ENCODE assay signal across 1 cellular context in genomic region chr16:3182608-3183444, GRCh38.
TF ChIP-seq lines count a peak whose summit lies in the region.

No MANE protein-coding gene starts in this region.

TF ChIP-seq in HepG2, 621 proteins besides CTCF, POLR2A, EP300 and RAD21 (continued from another document and continues in another):
- peak; percentile 58; the same call in 1 of the 2 replicates for TF ChIP-seq PRDM15 (CRISPR knock-in tag; IDR thresholded peaks at IDR 0.05)
- TF ChIP-seq FOXA3 (CRISPR knock-in tag; IDR thresholded peaks at IDR 0.05) = peak; percentile 47; the same call in 1 of the 2 replicates
- peak in 1 of 2 experiments; percentile 61; a peak in 1 of 4 replicates for TF ChIP-seq KLF16 (CRISPR knock-in tag; IDR thresholded peaks at IDR 0.05)
- TF ChIP-seq CHCHD3 (CRISPR knock-in tag; IDR thresholded peaks at IDR 0.05) = 0 out of 2 replicates have a peak, but pooled peaks have one; percentile 7
- TF ChIP-seq, protein P1, sequence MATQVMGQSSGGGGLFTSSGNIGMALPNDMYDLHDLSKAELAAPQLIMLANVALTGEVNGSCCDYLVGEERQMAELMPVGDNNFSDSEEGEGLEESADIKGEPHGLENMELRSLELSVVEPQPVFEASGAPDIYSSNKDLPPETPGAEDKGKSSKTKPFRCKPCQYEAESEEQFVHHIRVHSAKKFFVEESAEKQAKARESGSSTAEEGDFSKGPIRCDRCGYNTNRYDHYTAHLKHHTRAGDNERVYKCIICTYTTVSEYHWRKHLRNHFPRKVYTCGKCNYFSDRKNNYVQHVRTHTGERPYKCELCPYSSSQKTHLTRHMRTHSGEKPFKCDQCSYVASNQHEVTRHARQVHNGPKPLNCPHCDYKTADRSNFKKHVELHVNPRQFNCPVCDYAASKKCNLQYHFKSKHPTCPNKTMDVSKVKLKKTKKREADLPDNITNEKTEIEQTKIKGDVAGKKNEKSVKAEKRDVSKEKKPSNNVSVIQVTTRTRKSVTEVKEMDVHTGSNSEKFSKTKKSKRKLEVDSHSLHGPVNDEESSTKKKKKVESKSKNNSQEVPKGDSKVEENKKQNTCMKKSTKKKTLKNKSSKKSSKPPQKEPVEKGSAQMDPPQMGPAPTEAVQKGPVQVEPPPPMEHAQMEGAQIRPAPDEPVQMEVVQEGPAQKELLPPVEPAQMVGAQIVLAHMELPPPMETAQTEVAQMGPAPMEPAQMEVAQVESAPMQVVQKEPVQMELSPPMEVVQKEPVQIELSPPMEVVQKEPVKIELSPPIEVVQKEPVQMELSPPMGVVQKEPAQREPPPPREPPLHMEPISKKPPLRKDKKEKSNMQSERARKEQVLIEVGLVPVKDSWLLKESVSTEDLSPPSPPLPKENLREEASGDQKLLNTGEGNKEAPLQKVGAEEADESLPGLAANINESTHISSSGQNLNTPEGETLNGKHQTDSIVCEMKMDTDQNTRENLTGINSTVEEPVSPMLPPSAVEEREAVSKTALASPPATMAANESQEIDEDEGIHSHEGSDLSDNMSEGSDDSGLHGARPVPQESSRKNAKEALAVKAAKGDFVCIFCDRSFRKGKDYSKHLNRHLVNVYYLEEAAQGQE (IDR thresholded peaks at IDR 0.05; ENCODE audit: borderline replicate concordance in 1 of 2, low read depth in 1 of 2, low read length in 2 of 2) = no peak
- peak; percentile 68; the same call in 1 of the 2 replicates for TF ChIP-seq IRF2 (CRISPR knock-in tag; IDR thresholded peaks at IDR 0.05)
- peak; percentile 54; the same call in 1 of the 2 replicates for TF ChIP-seq ZNF709 (CRISPR knock-in tag; IDR thresholded peaks at IDR 0.05)
- TF ChIP-seq, protein P2, sequence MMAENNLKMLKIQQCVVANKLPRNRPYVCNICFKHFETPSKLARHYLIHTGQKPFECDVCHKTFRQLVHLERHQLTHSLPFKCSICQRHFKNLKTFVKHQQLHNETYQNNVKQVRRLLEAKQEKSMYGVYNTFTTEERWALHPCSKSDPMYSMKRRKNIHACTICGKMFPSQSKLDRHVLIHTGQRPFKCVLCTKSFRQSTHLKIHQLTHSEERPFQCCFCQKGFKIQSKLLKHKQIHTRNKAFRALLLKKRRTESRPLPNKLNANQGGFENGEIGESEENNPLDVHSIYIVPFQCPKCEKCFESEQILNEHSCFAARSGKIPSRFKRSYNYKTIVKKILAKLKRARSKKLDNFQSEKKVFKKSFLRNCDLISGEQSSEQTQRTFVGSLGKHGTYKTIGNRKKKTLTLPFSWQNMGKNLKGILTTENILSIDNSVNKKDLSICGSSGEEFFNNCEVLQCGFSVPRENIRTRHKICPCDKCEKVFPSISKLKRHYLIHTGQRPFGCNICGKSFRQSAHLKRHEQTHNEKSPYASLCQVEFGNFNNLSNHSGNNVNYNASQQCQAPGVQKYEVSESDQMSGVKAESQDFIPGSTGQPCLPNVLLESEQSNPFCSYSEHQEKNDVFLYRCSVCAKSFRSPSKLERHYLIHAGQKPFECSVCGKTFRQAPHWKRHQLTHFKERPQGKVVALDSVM (CRISPR knock-in tag; IDR thresholded peaks at IDR 0.05) = peak; percentile 30; the same call in 1 of the 2 replicates
- TF ChIP-seq RXRA (CRISPR knock-in tag; IDR thresholded peaks at IDR 0.05) = peak; percentile 40
- TF ChIP-seq HNF1A (IDR thresholded peaks at IDR 0.05; ENCODE audit: low read depth) = 0 out of 2 replicates have a peak, but pooled peaks have one; percentile 33
- TF ChIP-seq HNF1A (CRISPR knock-in tag; IDR thresholded peaks at IDR 0.05; ENCODE audit: borderline replicate concordance) = no peak
- TF ChIP-seq HNRNPL (IDR thresholded peaks at IDR 0.05; ENCODE audit: low read depth, low read length) = no peak
- TF ChIP-seq HHEX (CRISPR knock-in tag; IDR thresholded peaks at IDR 0.05) = no peak
- TF ChIP-seq ZNF616 (CRISPR knock-in tag; IDR thresholded peaks at IDR 0.05; ENCODE audit: low read depth) = no peak
- TF ChIP-seq ZNF230 (CRISPR knock-in tag; IDR thresholded peaks at IDR 0.05) = no peak; the same call in 1 of the 2 replicates
- TF ChIP-seq, protein P3, sequence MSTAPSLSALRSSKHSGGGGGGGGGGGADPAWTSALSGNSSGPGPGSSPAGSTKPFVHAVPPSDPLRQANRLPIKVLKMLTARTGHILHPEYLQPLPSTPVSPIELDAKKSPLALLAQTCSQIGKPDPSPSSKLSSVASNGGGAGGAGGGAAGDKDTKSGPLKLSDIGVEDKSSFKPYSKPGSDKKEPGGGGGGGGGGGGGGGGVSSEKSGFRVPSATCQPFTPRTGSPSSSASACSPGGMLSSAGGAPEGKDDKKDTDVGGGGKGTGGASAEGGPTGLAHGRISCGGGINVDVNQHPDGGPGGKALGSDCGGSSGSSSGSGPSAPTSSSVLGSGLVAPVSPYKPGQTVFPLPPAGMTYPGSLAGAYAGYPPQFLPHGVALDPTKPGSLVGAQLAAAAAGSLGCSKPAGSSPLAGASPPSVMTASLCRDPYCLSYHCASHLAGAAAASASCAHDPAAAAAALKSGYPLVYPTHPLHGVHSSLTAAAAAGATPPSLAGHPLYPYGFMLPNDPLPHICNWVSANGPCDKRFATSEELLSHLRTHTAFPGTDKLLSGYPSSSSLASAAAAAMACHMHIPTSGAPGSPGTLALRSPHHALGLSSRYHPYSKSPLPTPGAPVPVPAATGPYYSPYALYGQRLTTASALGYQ (CRISPR knock-in tag; IDR thresholded peaks at IDR 0.05) = no peak
- TF ChIP-seq BHLHE40 (IDR thresholded peaks at IDR 0.05; ENCODE audit: low read length) = no peak
- 0 out of 2 replicates have a peak, but pooled peaks have one; percentile 56 for TF ChIP-seq ZNF816 (CRISPR knock-in tag; IDR thresholded peaks at IDR 0.05; ENCODE audit: borderline replicate concordance)
- TF ChIP-seq ISX (CRISPR knock-in tag; conservative IDR thresholded peaks at IDR 0.05) = no peak; the same call in 1 of the 2 replicates
- 0 out of 2 replicates have a peak, but pooled peaks have one; percentile 45 for TF ChIP-seq ZNF550 (CRISPR knock-in tag; IDR thresholded peaks at IDR 0.05; ENCODE audit: borderline replicate concordance)
- TF ChIP-seq, protein P4, sequence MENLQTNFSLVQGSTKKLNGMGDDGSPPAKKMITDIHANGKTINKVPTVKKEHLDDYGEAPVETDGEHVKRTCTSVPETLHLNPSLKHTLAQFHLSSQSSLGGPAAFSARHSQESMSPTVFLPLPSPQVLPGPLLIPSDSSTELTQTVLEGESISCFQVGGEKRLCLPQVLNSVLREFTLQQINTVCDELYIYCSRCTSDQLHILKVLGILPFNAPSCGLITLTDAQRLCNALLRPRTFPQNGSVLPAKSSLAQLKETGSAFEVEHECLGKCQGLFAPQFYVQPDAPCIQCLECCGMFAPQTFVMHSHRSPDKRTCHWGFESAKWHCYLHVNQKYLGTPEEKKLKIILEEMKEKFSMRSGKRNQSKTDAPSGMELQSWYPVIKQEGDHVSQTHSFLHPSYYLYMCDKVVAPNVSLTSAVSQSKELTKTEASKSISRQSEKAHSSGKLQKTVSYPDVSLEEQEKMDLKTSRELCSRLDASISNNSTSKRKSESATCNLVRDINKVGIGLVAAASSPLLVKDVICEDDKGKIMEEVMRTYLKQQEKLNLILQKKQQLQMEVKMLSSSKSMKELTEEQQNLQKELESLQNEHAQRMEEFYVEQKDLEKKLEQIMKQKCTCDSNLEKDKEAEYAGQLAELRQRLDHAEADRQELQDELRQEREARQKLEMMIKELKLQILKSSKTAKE (CRISPR knock-in tag; IDR thresholded peaks at IDR 0.05; ENCODE audit: borderline replicate concordance) = peak; percentile 16; the same call in 1 of the 2 replicates
- no peak for TF ChIP-seq TOE1 (CRISPR knock-in tag; IDR thresholded peaks at IDR 0.05)
- 0 out of 2 replicates have a peak, but pooled peaks have one; percentile 85 for TF ChIP-seq ZNF850 (CRISPR knock-in tag; conservative IDR thresholded peaks at IDR 0.05)
- TF ChIP-seq NFE2L2 (IDR thresholded peaks at IDR 0.05; ENCODE audit: low read length) = no peak
- TF ChIP-seq, protein P5, sequence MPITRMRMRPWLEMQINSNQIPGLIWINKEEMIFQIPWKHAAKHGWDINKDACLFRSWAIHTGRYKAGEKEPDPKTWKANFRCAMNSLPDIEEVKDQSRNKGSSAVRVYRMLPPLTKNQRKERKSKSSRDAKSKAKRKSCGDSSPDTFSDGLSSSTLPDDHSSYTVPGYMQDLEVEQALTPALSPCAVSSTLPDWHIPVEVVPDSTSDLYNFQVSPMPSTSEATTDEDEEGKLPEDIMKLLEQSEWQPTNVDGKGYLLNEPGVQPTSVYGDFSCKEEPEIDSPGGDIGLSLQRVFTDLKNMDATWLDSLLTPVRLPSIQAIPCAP (CRISPR knock-in tag; IDR thresholded peaks at IDR 0.05; ENCODE audit: low read depth) = 0 out of 2 replicates have a peak, but pooled peaks have one; percentile 19
- TF ChIP-seq KAT8 (CRISPR knock-in tag; IDR thresholded peaks at IDR 0.05) = peak; percentile 48; the same call in 1 of the 2 replicates
- peak; percentile 74; the same call in 1 of the 2 replicates for TF ChIP-seq KDM1A (CRISPR knock-in tag; IDR thresholded peaks at IDR 0.05)
- TF ChIP-seq, protein P6, sequence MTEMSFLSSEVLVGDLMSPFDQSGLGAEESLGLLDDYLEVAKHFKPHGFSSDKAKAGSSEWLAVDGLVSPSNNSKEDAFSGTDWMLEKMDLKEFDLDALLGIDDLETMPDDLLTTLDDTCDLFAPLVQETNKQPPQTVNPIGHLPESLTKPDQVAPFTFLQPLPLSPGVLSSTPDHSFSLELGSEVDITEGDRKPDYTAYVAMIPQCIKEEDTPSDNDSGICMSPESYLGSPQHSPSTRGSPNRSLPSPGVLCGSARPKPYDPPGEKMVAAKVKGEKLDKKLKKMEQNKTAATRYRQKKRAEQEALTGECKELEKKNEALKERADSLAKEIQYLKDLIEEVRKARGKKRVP (CRISPR knock-in tag; IDR thresholded peaks at IDR 0.05) = peak in 1 of 2 experiments; percentile 25; a peak in 1 of 4 replicates
- no peak for TF ChIP-seq ZNF598 (CRISPR knock-in tag; IDR thresholded peaks at IDR 0.05; ENCODE audit: borderline replicate concordance)
- TF ChIP-seq POGZ (CRISPR knock-in tag; IDR thresholded peaks at IDR 0.05) = 0 out of 2 replicates have a peak, but pooled peaks have one; percentile 19
- TF ChIP-seq HOXA3 (CRISPR knock-in tag; IDR thresholded peaks at IDR 0.05) = peak; percentile 32; the same call in 1 of the 2 replicates
- peak; percentile 56; the same call in 1 of the 2 replicates for TF ChIP-seq ZNF547 (CRISPR knock-in tag; IDR thresholded peaks at IDR 0.05)
- 0 out of 2 replicates have a peak, but pooled peaks have one; percentile 9 for TF ChIP-seq NFYC (CRISPR knock-in tag; IDR thresholded peaks at IDR 0.05)
- 0 out of 2 replicates have a peak, but pooled peaks have one; percentile 2 for TF ChIP-seq ZNF878 (CRISPR knock-in tag; IDR thresholded peaks at IDR 0.05)
- peak; percentile 46; the same call in 1 of the 2 replicates for TF ChIP-seq FOSL2 (CRISPR knock-in tag; IDR thresholded peaks at IDR 0.05)
- no peak for TF ChIP-seq ZNF839 (CRISPR knock-in tag; IDR thresholded peaks at IDR 0.05; ENCODE audit: borderline replicate concordance)
- no peak for TF ChIP-seq ZNF83 (CRISPR knock-in tag; IDR thresholded peaks at IDR 0.05; ENCODE audit: borderline replicate concordance)
- TF ChIP-seq ZZZ3 (CRISPR knock-in tag; IDR thresholded peaks at IDR 0.05; ENCODE audit: borderline replicate concordance) = no peak
- TF ChIP-seq ZNF580 (CRISPR knock-in tag; IDR thresholded peaks at IDR 0.05; ENCODE audit: borderline replicate concordance, low read depth) = peak; percentile 74; the same call in 1 of the 2 replicates
- peak; percentile 97 for TF ChIP-seq MAF1 (CRISPR knock-in tag; IDR thresholded peaks at IDR 0.05; ENCODE audit: borderline replicate concordance)
- TF ChIP-seq HES4 (CRISPR knock-in tag; IDR thresholded peaks at IDR 0.05; ENCODE audit: borderline replicate concordance) = peak; percentile 70
